ENCODE assay signal across 8 cellular contexts in genomic region chr14:75127474-75127820, GRCh38. TPM values are rescaled to one million over a fixed set of nuclear protein-coding genes. Genes with fewer than 3 reads are reported as not detected.
DNase-seq lines count a peak whose midpoint lies in the region; ATAC-seq and TF ChIP-seq lines count a peak whose summit lies in the region.
"Not testable (repeated sequence)": the region's sequence is repeated elsewhere in the genome, so short reads cannot be mapped to it uniquely, and the experiment has no call there.

No MANE protein-coding gene starts in this region.

- H3K36me3 ChIP-seq in GM23338 (ENCODE audit: insufficient read depth); iPS DF 6.9 (ENCODE audit: control insufficient read depth, insufficient read depth, low read length): not testable (repeated sequence)
- H3K36me3 ChIP-seq in Panc1 (ENCODE audit: control insufficient read depth, insufficient read depth, low read length) = peaks cover 11% of the 10 kb centered on the region; the same call in 1 of the 2 replicates

- BruUV-seq in Panc1 (replicated peaks; lab: Mats Ljungman, UMichigan) = TSS peak; percentile 83

- peak overlapping the region; percentile 93; the same call in 1 of the 2 replicates for H2AFZ ChIP-seq in GM23338

- CTCF ChIA-PET in Panc1 (lab: Charles Lee) = not testable (repeated sequence)

- not testable (repeated sequence) for ATAC-seq in GM23338, Panc1, natural killer cell
- ATAC-seq in activated T-helper 17 cell treated with anti-CD3 and anti-CD28 coated beads, Interleukin-2, amount 50 U/mL, for 72 hours (replicated peaks) = peak; percentile 14

- POLR2A ChIA-PET in Panc1 (lab: Charles Lee) = not testable (repeated sequence)

- peak overlapping the region; percentile 80 for H3K4me2 ChIP-seq in GM23338

- H3K4me1 ChIP-seq in GM23338 (ENCODE audit: insufficient read depth) (peaks cover 15% of the 10 kb centered on the region), Panc1 (ENCODE audit: control insufficient read depth, insufficient read depth, low read length) (peaks cover 22% of the 10 kb centered on the region; the same call in 1 of the 2 replicates)
- H3K4me1 ChIP-seq in iPS DF 6.9 (ENCODE audit: control insufficient read depth, insufficient read depth, low read length) = not testable (repeated sequence)

- not testable (repeated sequence) for H3K27me3 Mint-ChIP-seq in GM23338 (ENCODE audit: insufficient read depth, low read depth, poor library complexity); activated T-helper 17 cell treated with anti-CD3 and anti-CD28 coated beads, Interleukin-2, amount 50 U/mL, for 72 hours; dendritic cell treated with granulocyte-macrophage colony-stimulating factor and Interleukin-4, amounts not matched to agents 40 ng/mL and 50 ng/mL, for 4 days; natural killer cell (ENCODE audit: low read depth in 2 of 2)

- H3K9me2 ChIP-seq in GM23338 (ENCODE audit: insufficient read depth) = not testable (repeated sequence)

- not testable (repeated sequence) for H3K36me3 Mint-ChIP-seq in GM23338 (ENCODE audit: low read depth); natural killer cell
- H3K36me3 Mint-ChIP-seq in activated T-helper 17 cell treated with anti-CD3 and anti-CD28 coated beads, Interleukin-2, amount 50 U/mL, for 72 hours (ENCODE audit: low read depth) = peaks cover 49% of the 10 kb centered on the region
- H3K36me3 Mint-ChIP-seq in dendritic cell treated with granulocyte-macrophage colony-stimulating factor and Interleukin-4, amounts not matched to agents 40 ng/mL and 50 ng/mL, for 4 days (ENCODE audit: low read depth) = peaks cover 43% of the 10 kb centered on the region

- H3K4me3 ChIP-seq in GM23338 (peak overlapping the region; percentile 81), Panc1 (ENCODE audit: low read depth in 2 of 2, low read length in 2 of 2) (peak overlapping the region; percentile 67 to 71), iPS DF 6.9 (ENCODE audit: low read length) (peak overlapping the region; percentile 83; the same call in 1 of the 2 replicates)

- not testable (repeated sequence) for H4K20me1 ChIP-seq in GM23338 (replicated peaks; ENCODE audit: insufficient read depth)

- no CpG with 5 or more reads among the region's 16 CpGs for WGBS in iPS DF 6.9 (ENCODE audit: insufficient coverage, insufficient read length)

- H3K9me3 ChIP-seq in Panc1 (ENCODE audit: control insufficient read depth, insufficient read depth, low read depth, low read length); iPS DF 6.9 (ENCODE audit: control insufficient read depth, insufficient read depth, low read length): not testable (repeated sequence)

- H3K27me3 ChIP-seq in GM23338 (ENCODE audit: insufficient read depth); Panc1 (ENCODE audit: control insufficient read depth, insufficient read depth, low read length); iPS DF 6.9 (ENCODE audit: control insufficient read depth, insufficient read depth, low read length): not testable (repeated sequence)

- H3K9me3 Mint-ChIP-seq in GM23338; activated T-helper 17 cell treated with anti-CD3 and anti-CD28 coated beads, Interleukin-2, amount 50 U/mL, for 72 hours; dendritic cell treated with granulocyte-macrophage colony-stimulating factor and Interleukin-4, amounts not matched to agents 40 ng/mL and 50 ng/mL, for 4 days; natural killer cell: not testable (repeated sequence)

- peak; percentile 33 for DNase-seq in ACHN
- DNase-seq in GM23338 (ENCODE audit: low spot score); Panc1 (ENCODE audit: low read depth, low spot score); iPS DF 6.9 (ENCODE audit: low read depth, low spot score); natural killer cell: not testable (repeated sequence)
- DNase-seq in stimulated activated CD4-positive, alpha-beta T cell treated with anti-CD3 and anti-CD28 coated beads, Interleukin-4, amount 100 ng/mL, for 4 hours = peak; percentile 4

- H3K79me2 ChIP-seq in GM23338 (replicated peaks; ENCODE audit: insufficient read depth) = peaks cover 10% of the 10 kb centered on the region

- not testable (repeated sequence) for H3F3A ChIP-seq in GM23338 (replicated peaks; ENCODE audit: low read depth)

- intact Hi-C loops in Panc1 (cut with micrococcal nuclease; ENCODE audit: unreplicated experiment); dendritic cell treated with granulocyte-macrophage colony-stimulating factor and Interleukin-4, amounts not matched to agents 40 ng/mL and 50 ng/mL, for 4 days (cut with micrococcal nuclease): not testable (repeated sequence)
- intact Hi-C loops in natural killer cell (cut with micrococcal nuclease) = loop anchor here (2.0 kb wide), 1 partner anchor 49 kb away; the partner anchor contains the start of gene TMED10

- H3K4me3 Mint-ChIP-seq in GM23338 (peak overlapping the region; percentile 96), natural killer cell (peak overlapping the region; percentile 89)
- H3K4me3 Mint-ChIP-seq in activated T-helper 17 cell treated with anti-CD3 and anti-CD28 coated beads, Interleukin-2, amount 50 U/mL, for 72 hours = peak overlapping the region; percentile 96
- peak overlapping the region; percentile 80 for H3K4me3 Mint-ChIP-seq in dendritic cell treated with granulocyte-macrophage colony-stimulating factor and Interleukin-4, amounts not matched to agents 40 ng/mL and 50 ng/mL, for 4 days

- H3K27ac Mint-ChIP-seq in GM23338 (peak overlapping the region; percentile 98), natural killer cell (peak overlapping the region; percentile 89 to 98)
- H3K27ac Mint-ChIP-seq in activated T-helper 17 cell treated with anti-CD3 and anti-CD28 coated beads, Interleukin-2, amount 50 U/mL, for 72 hours = peak overlapping the region; percentile 97
- H3K27ac Mint-ChIP-seq in dendritic cell treated with granulocyte-macrophage colony-stimulating factor and Interleukin-4, amounts not matched to agents 40 ng/mL and 50 ng/mL, for 4 days = peak overlapping the region; percentile 96

- TF ChIP-seq CTCF in GM23338 (conservative IDR thresholded peaks at IDR 0.05; ENCODE audit: low read depth in 2 of 2); Panc1 (IDR thresholded peaks at IDR 0.05); natural killer cell (IDR thresholded peaks at IDR 0.05): not testable (repeated sequence)

- H3K4me1 Mint-ChIP-seq in GM23338 = peaks cover 19% of the 10 kb centered on the region
- H3K4me1 Mint-ChIP-seq in activated T-helper 17 cell treated with anti-CD3 and anti-CD28 coated beads, Interleukin-2, amount 50 U/mL, for 72 hours = peaks cover 27% of the 10 kb centered on the region
- H3K4me1 Mint-ChIP-seq in dendritic cell treated with granulocyte-macrophage colony-stimulating factor and Interleukin-4, amounts not matched to agents 40 ng/mL and 50 ng/mL, for 4 days (ENCODE audit: low read depth) = peaks cover 45% of the 10 kb centered on the region
- peaks cover 43 to 45% of the 10 kb centered on the region in 2 donors for H3K4me1 Mint-ChIP-seq in natural killer cell

- in situ Hi-C loops in ACHN (cut with HindIII; ENCODE audit: low pct_ligation_motif_present, low pct_unique_long_range_greater_than_20kb, low sequenced_read_pairs); Panc1 (cut with HindIII; ENCODE audit: low pct_unique_long_range_greater_than_20kb, low sequenced_read_pairs): not testable (repeated sequence)

- H3K27ac ChIP-seq in GM23338 (ENCODE audit: low read depth) = peak overlapping the region; percentile 94
- H3K27ac ChIP-seq in Panc1 (ENCODE audit: low read length) = peak overlapping the region; percentile 89
- not testable (repeated sequence) for H3K27ac ChIP-seq in iPS DF 6.9 (ENCODE audit: low read length)

RNA-seq across cellular contexts. Expression of gene NEK9, which starts 0.6 kb away (rescaled TPM):
- total RNA-seq in GM23338 (2014; rRNA removed; shearing (Covaris generic)) = 31.1 and 37.3 TPM in 2 replicates
- polyA plus RNA-seq in GM23338 (2016; fragmentation: Nextera tagmentation; extraction: Ambion mirVana) = 13.9 and 16.3 TPM in 2 replicates
- total RNA-seq in Panc1 (2021; ENCODE audit: unreplicated experiment) (40.7 TPM), natural killer cell (10 to 100 TPM; 64.4 to 78.7 (median 74.4) TPM)
- polyA plus RNA-seq in Panc1 (2012; ENCODE audit: insufficient read length) = 42.1 TPM
- total RNA-seq in activated T-helper 17 cell treated with anti-CD3 and anti-CD28 coated beads, Interleukin-2, amount 50 U/mL, for 72 hours = 10 to 100 TPM; 49.4 to 52.4 TPM

RNA-seq across cellular contexts. Expression of gene TMED10, which starts 49.0 kb away (rescaled TPM):
- 196 and 237 TPM in 2 replicates for total RNA-seq in GM23338 (2014; rRNA removed; shearing (Covaris generic))
- 144 and 180 TPM in 2 replicates for polyA plus RNA-seq in GM23338 (2016; fragmentation: Nextera tagmentation; extraction: Ambion mirVana)
- total RNA-seq in Panc1 (2021; ENCODE audit: unreplicated experiment) = 183 TPM
- 98.2 TPM for polyA plus RNA-seq in Panc1 (2012; ENCODE audit: insufficient read length)
- total RNA-seq in activated T-helper 17 cell treated with anti-CD3 and anti-CD28 coated beads, Interleukin-2, amount 50 U/mL, for 72 hours = 100 to 1,000 TPM; 142 to 179 TPM
- 100 to 1,000 TPM; 216 to 244 (median 231) TPM for total RNA-seq in natural killer cell

RNA-seq across cellular contexts. Expression of gene ZC2HC1C, which starts 58.0 kb away (rescaled TPM):
- total RNA-seq in GM23338 (2014; rRNA removed; shearing (Covaris generic)) = 0.90 and 3.7 TPM in 2 replicates
- polyA plus RNA-seq in GM23338 (2016; fragmentation: Nextera tagmentation; extraction: Ambion mirVana) = 2.8 and 3.7 TPM in 2 replicates
- 5.2 TPM for total RNA-seq in Panc1 (2021; ENCODE audit: unreplicated experiment)
- polyA plus RNA-seq in Panc1 (2012; ENCODE audit: insufficient read length) = 3.4 TPM
- 1 to 10 TPM; 2.2 to 3.7 TPM for total RNA-seq in activated T-helper 17 cell treated with anti-CD3 and anti-CD28 coated beads, Interleukin-2, amount 50 U/mL, for 72 hours
- total RNA-seq in natural killer cell = under 1 TPM in 1 of 3 donors, not detected in 2; 0.55 TPM
